ENCODE assay signal across 13 cellular contexts in the genomic region with DNA sequence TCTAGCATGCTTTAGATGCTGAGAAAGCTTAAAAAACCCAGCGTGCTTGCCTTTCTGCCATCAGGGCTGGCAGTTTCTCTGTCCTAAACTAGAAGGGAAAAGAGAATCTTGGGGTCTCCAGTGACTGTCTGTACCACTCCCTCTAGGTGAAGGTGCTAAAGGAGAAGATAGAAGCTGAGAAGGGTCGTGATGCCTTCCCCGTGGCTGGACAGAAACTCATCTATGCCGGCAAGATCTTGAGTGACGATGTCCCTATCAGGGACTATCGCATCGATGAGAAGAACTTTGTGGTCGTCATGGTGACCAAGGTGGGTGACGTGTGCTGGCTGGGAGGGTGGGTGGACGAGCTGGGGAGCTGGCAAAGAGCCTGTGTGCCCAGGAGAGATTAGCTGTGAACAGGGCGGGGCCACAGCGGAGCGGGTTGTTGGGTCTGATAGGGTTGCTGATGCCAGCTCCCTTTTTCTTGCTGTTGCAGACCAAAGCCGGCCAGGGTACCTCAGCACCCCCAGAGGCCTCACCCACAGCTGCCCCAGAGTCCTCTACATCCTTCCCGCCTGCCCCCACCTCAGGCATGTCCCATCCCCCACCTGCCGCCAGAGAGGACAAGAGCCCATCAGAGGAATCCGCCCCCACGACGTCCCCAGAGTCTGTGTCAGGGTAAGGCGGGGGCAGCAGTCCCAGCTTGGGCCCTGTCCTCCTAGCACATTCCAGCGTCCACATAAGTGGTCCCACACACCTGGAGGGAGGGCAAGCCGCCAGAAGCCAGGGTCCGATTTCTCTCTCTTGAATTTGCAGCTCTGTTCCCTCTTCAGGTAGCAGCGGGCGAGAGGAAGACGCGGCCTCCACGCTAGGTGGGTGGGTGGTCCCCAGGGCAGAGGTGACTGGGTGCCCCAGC. TPM values are rescaled to one million over a fixed set of nuclear protein-coding genes. Genes with fewer than 3 reads are reported as not detected.
DNase-seq lines count a peak whose midpoint lies in the region; ATAC-seq, FAIRE-seq and TF ChIP-seq lines count a peak whose summit lies in the region.
"Had no signal": no experiment of that assay in that cellular context is flagged by ENCODE, and none has a peak within 500 bp of the region (broad histone marks: within the 10 kb centered on the region; RNA-seq: fewer than 3 reads in every experiment).

No MANE protein-coding gene starts in this region.

- no peak for DNase-seq in activated CD4-positive, alpha-beta T cell treated with anti-CD3 and anti-CD28 coated beads for 36 hours
- no peak for DNase-seq in activated CD4-positive, alpha-beta T cell treated with anti-CD3 and anti-CD28 coated beads for 1 hour
- DNase-seq in K562 (ENCODE audit: extremely low read depth in 1 of 4, low spot score in 3 of 4) (peak in 2 of 4 experiments; percentile 16 to 24), osteoblast (ENCODE audit: insufficient read length, low spot score, missing footprints) (peak; percentile 75), globus pallidus (ENCODE audit: low spot score) (no peak)
- DNase-seq: NCI-H2081 treated with DMSO at 0.1 percent for 48 hours had no signal

- TF ChIP-seq POLR2A in K562 (conservative IDR thresholded peaks at IDR 0.05) = no peak
- no peak for TF ChIP-seq POLR2A in GM18505 (IDR thresholded peaks at IDR 0.05; ENCODE audit: borderline replicate concordance, extremely low read depth, insufficient read depth, insufficient read length)

- CTCF ChIA-PET in activated CD4-positive, alpha-beta T cell treated with anti-CD3 and anti-CD28 coated beads for 36 hours (lab: Charles Lee) = interaction anchor here (0.6 to 1.1 kb wide), 2 partner anchors 17 to 103 kb away, joined by 4 to 5 read pairs; no protein-coding TSS in a partner anchor
- CTCF ChIA-PET in K562 (lab: Yijun Ruan, JAX; ENCODE audit: low intra/inter-chr PET ratio) = interaction anchor here (0.8 kb wide), 1 partner anchor 62 kb away, joined by 3 read pairs; no protein-coding TSS in a partner anchor

- TF ChIP-seq CTCF in K562 (IDR thresholded peaks at IDR 0.05 in 2 of 3, conservative IDR thresholded peaks at IDR 0.05 in 1 of 3; ENCODE audit: insufficient read depth in 2 of 3, low read depth in 1 of 3, low read length in 3 of 3) = no peak
- TF ChIP-seq CTCF in osteoblast (IDR thresholded peaks at IDR 0.05; ENCODE audit: extremely low read depth, low read depth, low read length) = no peak

- H4K20me1 ChIP-seq in K562 (replicated peaks; ENCODE audit: control insufficient read depth, insufficient read depth, low read length) = peaks cover 7% of the 10 kb centered on the region
- peaks cover 18% of the 10 kb centered on the region for H4K20me1 ChIP-seq in osteoblast (ENCODE audit: insufficient read depth, low read length)

- in situ Hi-C loops in K562 (cut with MboI) = no loop called here

- 89% methylated on average over 26 of the region's 28 CpGs for WGBS in K562 (ENCODE audit: insufficient coverage, low coverage, missing lambda C conversion rate)

- H3K4me1 Mint-ChIP-seq in activated CD4-positive, alpha-beta T cell treated with anti-CD3 and anti-CD28 coated beads for 36 hours = peaks cover 41% of the 10 kb centered on the region
- peaks cover 16 to 28% (median 21%) of the 10 kb centered on the region in 3 donors for H3K4me1 Mint-ChIP-seq in IgD-negative memory B cell

- H3K27me3 ChIP-seq in K562 (ENCODE audit: control insufficient read depth in 2 of 2, insufficient read depth in 2 of 2, low read length in 2 of 2) (no peaks in the 10 kb centered on the region), osteoblast (ENCODE audit: insufficient read depth, low read length) (no peaks in the 10 kb centered on the region)
- H3K27me3 ChIP-seq: cardiac muscle cell, right atrium auricular region had no signal

- H3K9me3 Mint-ChIP-seq in activated CD4-positive, alpha-beta T cell treated with anti-CD3 and anti-CD28 coated beads for 36 hours (ENCODE audit: low read depth) = no peaks in the 10 kb centered on the region
- H3K9me3 Mint-ChIP-seq in IgD-negative memory B cell = no peaks in the 10 kb centered on the region

- TF ChIP-seq RAD21 in K562 (CRISPR knock-in tag; conservative IDR thresholded peaks at IDR 0.05 in 1 of 2, IDR thresholded peaks at IDR 0.05 in 1 of 2) = no peak

- no peak for TF ChIP-seq EP300 in K562 (IDR thresholded peaks at IDR 0.05; ENCODE audit: low read length)

- ATAC-seq in activated CD4-positive, alpha-beta T cell treated with anti-CD3 and anti-CD28 coated beads for 36 hours = no peak
- ATAC-seq in K562 = no peak
- no peak for ATAC-seq in GM18520 (IDR thresholded peaks at IDR 0.05; ENCODE audit: unreplicated experiment)
- ATAC-seq in GM18505 (IDR thresholded peaks at IDR 0.05; ENCODE audit: unreplicated experiment) = no peak

- BruUV-seq in K562 (replicated peaks; lab: Mats Ljungman, UMichigan) = no TSS peak

- peaks cover 48% of the 10 kb centered on the region for H3K79me2 ChIP-seq in K562 (ENCODE audit: control insufficient read depth, insufficient read depth, low read length)
- peaks cover 59% of the 10 kb centered on the region for H3K79me2 ChIP-seq in osteoblast (ENCODE audit: insufficient read depth, low read length)

- H3K27ac ChIP-seq in K562 (ENCODE audit: extremely low read depth, low read depth, low read length) (peak overlapping the region; percentile 88; the same call in 2 of the 3 replicates), osteoblast (ENCODE audit: low read depth, low read length) (peak overlapping the region; percentile 81)
- H3K27ac ChIP-seq: cardiac muscle cell, right atrium auricular region had no signal

- peak overlapping the region; percentile 65 to 91 for H3K9ac ChIP-seq in K562 (ENCODE audit: insufficient read depth in 1 of 2, low read depth in 2 of 2, low read length in 2 of 2)

- POLR2A ChIA-PET in activated CD4-positive, alpha-beta T cell treated with anti-CD3 and anti-CD28 coated beads for 36 hours (lab: Charles Lee) = interaction anchor here (0.5 kb wide), 1 partner anchor 17 kb away, joined by 3 read pairs; no protein-coding TSS in a partner anchor
- POLR2A ChIA-PET in K562 (lab: Yijun Ruan, JAX) = interaction anchor here (1.0 to 2.3 kb wide), 4 partner anchors 8 to 146 kb away, joined by 4 to 14 read pairs (median 4); partner anchors contain the start of genes CALR and GADD45GIP1

- H3K9me3 ChIP-seq in K562 (replicated peaks; ENCODE audit: control insufficient read depth, insufficient read depth, low read depth, low read length) = no peaks in the 10 kb centered on the region
- H3K9me3 ChIP-seq in osteoblast (ENCODE audit: low read depth, low read length) = no peaks in the 10 kb centered on the region
- H3K9me3 ChIP-seq: right atrium auricular region had no signal

- peak overlapping the region; percentile 88 for H3K4me3 Mint-ChIP-seq in activated CD4-positive, alpha-beta T cell treated with anti-CD3 and anti-CD28 coated beads for 36 hours
- H3K4me3 Mint-ChIP-seq in IgD-negative memory B cell = peak overlapping the region in 2 of 4 donors; percentile 33 to 42

- H3K36me3 Mint-ChIP-seq in activated CD4-positive, alpha-beta T cell treated with anti-CD3 and anti-CD28 coated beads for 36 hours (ENCODE audit: low read depth) = peaks cover 80% of the 10 kb centered on the region
- H3K36me3 Mint-ChIP-seq in IgD-negative memory B cell = peaks cover 9% of the 10 kb centered on the region

- no peaks in the 10 kb centered on the region for H3K27me3 Mint-ChIP-seq in activated CD4-positive, alpha-beta T cell treated with anti-CD3 and anti-CD28 coated beads for 36 hours
- H3K27me3 Mint-ChIP-seq in IgD-negative memory B cell = no peaks in the 10 kb centered on the region

- intact Hi-C loops in activated CD4-positive, alpha-beta T cell treated with anti-CD3 and anti-CD28 coated beads for 36 hours (cut with DNase I, micrococcal nuclease) = loop anchor here (5.0 to 10.0 kb wide), 3 partner anchors 226 to 1567 kb away; partner anchors contain the start of genes DNAJB1 (in 1 of the 2), TNPO2 (in 1 of the 2), ZNF490 (in 1 of the 2) and ZNF791 (in 1 of the 2)
- intact Hi-C loops in K562 (cut with micrococcal nuclease) = no loop called here

- peak overlapping the region; percentile 0; the same call in 1 of the 2 replicates for H3K4me3 ChIP-seq in K562
- no peak overlapping the region for H3K4me3 ChIP-seq in osteoblast (ENCODE audit: insufficient read depth, low read length)
- H3K4me3 ChIP-seq: cardiac muscle cell had no signal

- peak; percentile 68 for FAIRE-seq in K562 (lab: Jason Lieb, UNC)

- H3K4me1 ChIP-seq in K562 (replicated peaks in 1 of 2; ENCODE audit: control insufficient read depth in 2 of 2, insufficient read depth in 2 of 2, low read length in 2 of 2) (peaks cover 11 to 29% of the 10 kb centered on the region in 2 experiments; a peak in 4 of 5 replicates), osteoblast (ENCODE audit: insufficient read depth, low read length) (peaks cover 22% of the 10 kb centered on the region)

- H2AFZ ChIP-seq in K562 (ENCODE audit: low read depth, low read length) = no peak overlapping the region
- H2AFZ ChIP-seq in osteoblast (ENCODE audit: low read length) = no peak overlapping the region

- H3K4me2 ChIP-seq in K562 (ENCODE audit: insufficient read depth, low read length) (no peak overlapping the region), osteoblast (ENCODE audit: insufficient read depth, low read length) (no peak overlapping the region)

- H3K36me3 ChIP-seq in K562 (ENCODE audit: control insufficient read depth, insufficient read depth, low read length) (peaks cover 77% of the 10 kb centered on the region), osteoblast (ENCODE audit: insufficient read depth, low read length) (peaks cover 71% of the 10 kb centered on the region)

- peaks cover 10% of the 10 kb centered on the region for H3K9me1 ChIP-seq in K562 (ENCODE audit: control insufficient read depth, insufficient read depth, low read length)

- peak overlapping the region; percentile 70 for H3K27ac Mint-ChIP-seq in activated CD4-positive, alpha-beta T cell treated with anti-CD3 and anti-CD28 coated beads for 36 hours
- peak overlapping the region in 2 of 3 donors; percentile 53 to 97 for H3K27ac Mint-ChIP-seq in IgD-negative memory B cell

RNA-seq across cellular contexts. Expression of gene RAD23A, which starts 2.3 kb away (rescaled TPM):
- 100 to 1,000 TPM; 189 to 265 TPM for total RNA-seq in activated CD4-positive, alpha-beta T cell treated with anti-CD3 and anti-CD28 coated beads for 36 hours
- 132 TPM for polyA plus RNA-seq in IgD-negative memory B cell
- total RNA-seq in K562 (2011; cell fraction: chromatin; rRNA removed; ENCODE audit: low replicate concordance) = 62.5 and 156 TPM in 2 replicates
- 117 and 120 TPM in 2 replicates for total RNA-seq in K562 (2011; cell fraction: nucleolus; rRNA removed)
- total RNA-seq in K562 (2011; cell fraction: nucleoplasm; rRNA removed) = 89.2 and 96.1 TPM in 2 replicates
- 181 and 279 TPM in 2 replicates for total RNA-seq in K562 (2014; rRNA removed)
- total RNA-seq in K562 (2014; rRNA removed; fragmentation: Illumina TruSeq; extraction: Trizol) = 47.8 and 56.5 TPM in 2 replicates
- 102 and 103 TPM in 2 replicates for total RNA-seq in K562 (2015; rRNA removed; fragmentation: Illumina TruSeq; extraction: Trizol)
- 143 and 155 TPM in 2 replicates for total RNA-seq in K562 (2021)
- polyA plus RNA-seq in K562 (2011; rRNA removed) = 44.1 and 61.2 TPM in 2 replicates
- 93.6 and 155 TPM in 2 replicates for polyA plus RNA-seq in K562 (2011; cell fraction: cytosol; rRNA removed)
- polyA plus RNA-seq in K562 (2011; cell fraction: nucleus; rRNA removed) = 108 and 152 TPM in 2 replicates
- polyA plus RNA-seq in K562 (2012) = 184 and 224 TPM in 2 replicates
- 179 and 212 TPM in 2 replicates for polyA plus RNA-seq in K562 (2014; fragmentation: Illumina TruSeq; extraction: Trizol)
- 10 to 100 TPM in 1 of 2 experiments, 1 to 10 TPM in 1; 9.5 to 40.4 TPM for polyA plus RNA-seq in K562 (2014; fragmentation: Nextera tagmentation; extraction: Ambion mirVana)
- polyA plus RNA-seq in K562 (2014; rRNA removed) = 101 and 127 TPM in 2 replicates
- 33.9 and 34.4 TPM in 2 replicates for polyA minus RNA-seq in K562 (2011; rRNA and poly(A)+ RNA removed)
- polyA minus RNA-seq in K562 (2011; cell fraction: cytosol; rRNA and poly(A)+ RNA removed) = 98.0 and 181 TPM in 2 replicates
- 31.2 and 37.4 TPM in 2 replicates for polyA minus RNA-seq in K562 (2011; cell fraction: nucleus; rRNA and poly(A)+ RNA removed)
- 80.2 and 84.0 TPM in 2 replicates for total RNA-seq in osteoblast

RNA-seq across cellular contexts. Expression of gene GADD45GIP1, which starts 9.1 kb away (rescaled TPM):
- total RNA-seq in activated CD4-positive, alpha-beta T cell treated with anti-CD3 and anti-CD28 coated beads for 36 hours = 10 to 100 TPM; 31.1 to 36.3 TPM
- polyA plus RNA-seq in IgD-negative memory B cell (84.1 TPM), K562 (2011; rRNA removed) (29.2 and 30.4 TPM in 2 replicates), K562 (2014; fragmentation: Illumina TruSeq; extraction: Trizol) (11.5 and 20.3 TPM in 2 replicates), K562 (2014; fragmentation: Nextera tagmentation; extraction: Ambion mirVana) (1 to 10 TPM; 5.1 to 6.8 TPM), K562 (2014; rRNA removed) (114 and 122 TPM in 2 replicates)
- 2.1 and 5.5 TPM in 2 replicates for total RNA-seq in K562 (2011; cell fraction: chromatin; rRNA removed; ENCODE audit: low replicate concordance)
- 10.1 and 11.0 TPM in 2 replicates for total RNA-seq in K562 (2011; cell fraction: nucleolus; rRNA removed)
- 7.2 TPM in 2 replicates for total RNA-seq in K562 (2011; cell fraction: nucleoplasm; rRNA removed)
- total RNA-seq in K562 (2014; rRNA removed) (143 and 161 TPM in 2 replicates), K562 (2014; rRNA removed; fragmentation: Illumina TruSeq; extraction: Trizol) (9.1 and 12.9 TPM in 2 replicates), K562 (2015; rRNA removed; fragmentation: Illumina TruSeq; extraction: Trizol) (39.5 and 40.1 TPM in 2 replicates), K562 (2021) (47.3 and 48.8 TPM in 2 replicates), osteoblast (15.2 and 16.8 TPM in 2 replicates)
- polyA plus RNA-seq in K562 (2011; cell fraction: cytosol; rRNA removed) = 29.3 and 72.0 TPM in 2 replicates
- 15.3 and 17.2 TPM in 2 replicates for polyA plus RNA-seq in K562 (2011; cell fraction: nucleus; rRNA removed)
- 35.2 and 43.7 TPM in 2 replicates for polyA plus RNA-seq in K562 (2012)
- 4.2 and 6.1 TPM in 2 replicates for polyA minus RNA-seq in K562 (2011; rRNA and poly(A)+ RNA removed)
- polyA minus RNA-seq in K562 (2011; cell fraction: cytosol; rRNA and poly(A)+ RNA removed) = 9.9 and 13.6 TPM in 2 replicates
- polyA minus RNA-seq in K562 (2011; cell fraction: nucleus; rRNA and poly(A)+ RNA removed) = 4.6 and 5.3 TPM in 2 replicates

RNA-seq across cellular contexts. Expression of gene CALR, which starts 9.5 kb away (rescaled TPM):
- 100 to 1,000 TPM; 557 to 569 TPM for total RNA-seq in activated CD4-positive, alpha-beta T cell treated with anti-CD3 and anti-CD28 coated beads for 36 hours
- polyA plus RNA-seq in IgD-negative memory B cell (158 TPM), K562 (2011; rRNA removed) (628 and 644 TPM in 2 replicates), K562 (2014; fragmentation: Illumina TruSeq; extraction: Trizol) (643 and 731 TPM in 2 replicates), K562 (2014; fragmentation: Nextera tagmentation; extraction: Ambion mirVana) (100 to 1,000 TPM; 126 to 147 TPM), K562 (2014; rRNA removed) (642 and 658 TPM in 2 replicates)
- total RNA-seq in K562 (2011; cell fraction: chromatin; rRNA removed; ENCODE audit: low replicate concordance) = 1,154 and 1,519 TPM in 2 replicates
- 2,017 and 2,086 TPM in 2 replicates for total RNA-seq in K562 (2011; cell fraction: nucleolus; rRNA removed)
- 1,334 and 1,801 TPM in 2 replicates for total RNA-seq in K562 (2011; cell fraction: nucleoplasm; rRNA removed)
- total RNA-seq in K562 (2014; rRNA removed) (673 and 912 TPM in 2 replicates), K562 (2014; rRNA removed; fragmentation: Illumina TruSeq; extraction: Trizol) (473 and 509 TPM in 2 replicates), K562 (2015; rRNA removed; fragmentation: Illumina TruSeq; extraction: Trizol) (794 and 811 TPM in 2 replicates), K562 (2021) (730 and 790 TPM in 2 replicates), osteoblast (1,685 and 1,980 TPM in 2 replicates)
- polyA plus RNA-seq in K562 (2011; cell fraction: cytosol; rRNA removed) = 488 and 529 TPM in 2 replicates
- polyA plus RNA-seq in K562 (2011; cell fraction: nucleus; rRNA removed) = 369 and 585 TPM in 2 replicates
- polyA plus RNA-seq in K562 (2012) = 684 and 846 TPM in 2 replicates
- polyA minus RNA-seq in K562 (2011; rRNA and poly(A)+ RNA removed) = 673 and 889 TPM in 2 replicates
- polyA minus RNA-seq in K562 (2011; cell fraction: cytosol; rRNA and poly(A)+ RNA removed) = 377 and 404 TPM in 2 replicates
- polyA minus RNA-seq in K562 (2011; cell fraction: nucleus; rRNA and poly(A)+ RNA removed) = 138 and 244 TPM in 2 replicates

RNA-seq across cellular contexts. Expression of gene FARSA, which starts 14.4 kb away (rescaled TPM):
- total RNA-seq in activated CD4-positive, alpha-beta T cell treated with anti-CD3 and anti-CD28 coated beads for 36 hours = 100 to 1,000 TPM; 120 to 142 TPM
- 56.8 TPM for polyA plus RNA-seq in IgD-negative memory B cell
- 40.0 and 119 TPM in 2 replicates for total RNA-seq in K562 (2011; cell fraction: chromatin; rRNA removed; ENCODE audit: low replicate concordance)
- 123 and 134 TPM in 2 replicates for total RNA-seq in K562 (2011; cell fraction: nucleolus; rRNA removed)
- total RNA-seq in K562 (2011; cell fraction: nucleoplasm; rRNA removed) = 41.9 and 67.4 TPM in 2 replicates
- 186 and 188 TPM in 2 replicates for total RNA-seq in K562 (2014; rRNA removed)
- total RNA-seq in K562 (2014; rRNA removed; fragmentation: Illumina TruSeq; extraction: Trizol) = 23.7 and 36.8 TPM in 2 replicates
- total RNA-seq in K562 (2015; rRNA removed; fragmentation: Illumina TruSeq; extraction: Trizol) = 89.6 and 102 TPM in 2 replicates
- 237 TPM in 2 replicates for total RNA-seq in K562 (2021)
- 25.2 and 39.6 TPM in 2 replicates for polyA plus RNA-seq in K562 (2011; rRNA removed)
- 37.9 and 94.3 TPM in 2 replicates for polyA plus RNA-seq in K562 (2011; cell fraction: cytosol; rRNA removed)
- 112 and 187 TPM in 2 replicates for polyA plus RNA-seq in K562 (2011; cell fraction: nucleus; rRNA removed)
- 137 and 208 TPM in 2 replicates for polyA plus RNA-seq in K562 (2012)
- polyA plus RNA-seq in K562 (2014; fragmentation: Illumina TruSeq; extraction: Trizol) = 173 and 186 TPM in 2 replicates
- polyA plus RNA-seq in K562 (2014; fragmentation: Nextera tagmentation; extraction: Ambion mirVana) = 10 to 100 TPM; 32.6 to 40.0 TPM
- polyA plus RNA-seq in K562 (2014; rRNA removed) = 117 and 142 TPM in 2 replicates
- polyA minus RNA-seq in K562 (2011; rRNA and poly(A)+ RNA removed) = 10.9 and 13.1 TPM in 2 replicates
- polyA minus RNA-seq in K562 (2011; cell fraction: cytosol; rRNA and poly(A)+ RNA removed) = 49.3 and 54.1 TPM in 2 replicates
- polyA minus RNA-seq in K562 (2011; cell fraction: nucleus; rRNA and poly(A)+ RNA removed) = 39.9 and 40.1 TPM in 2 replicates
- total RNA-seq in osteoblast = 41.0 and 47.8 TPM in 2 replicates

RNA-seq across cellular contexts. Expression of gene DAND5, which starts 21.4 kb away (rescaled TPM):
- total RNA-seq in activated CD4-positive, alpha-beta T cell treated with anti-CD3 and anti-CD28 coated beads for 36 hours = under 1 TPM; 0.21 to 0.25 TPM
- polyA plus RNA-seq in IgD-negative memory B cell (not detected), K562 (2011; rRNA removed) (0.60 and 0.89 TPM in 2 replicates), K562 (2014; fragmentation: Illumina TruSeq; extraction: Trizol) (0.71 and 0.83 TPM in 2 replicates), K562 (2014; fragmentation: Nextera tagmentation; extraction: Ambion mirVana) (under 1 TPM; 0.42 to 0.63 TPM), K562 (2014; rRNA removed) (0.50 and 0.66 TPM in 2 replicates)
- total RNA-seq in K562 (2011; cell fraction: chromatin; rRNA removed; ENCODE audit: low replicate concordance) = 2.2 and 4.9 TPM in 2 replicates
- 2.3 and 2.4 TPM in 2 replicates for total RNA-seq in K562 (2011; cell fraction: nucleolus; rRNA removed)
- 2.3 and 3.3 TPM in 2 replicates for total RNA-seq in K562 (2011; cell fraction: nucleoplasm; rRNA removed)
- total RNA-seq in K562 (2014; rRNA removed) (0.27 and 0.82 TPM in 2 replicates), K562 (2014; rRNA removed; fragmentation: Illumina TruSeq; extraction: Trizol) (0.38 and 0.40 TPM in 2 replicates), K562 (2015; rRNA removed; fragmentation: Illumina TruSeq; extraction: Trizol) (0.22 and 0.23 TPM in 2 replicates), K562 (2021) (0.74 and 0.78 TPM in 2 replicates), osteoblast (not detected in 2 replicates)
- polyA plus RNA-seq in K562 (2011; cell fraction: cytosol; rRNA removed) = 0.71 and 0.72 TPM in 2 replicates
- 1.9 and 3.0 TPM in 2 replicates for polyA plus RNA-seq in K562 (2011; cell fraction: nucleus; rRNA removed)
- 0.43 and 0.97 TPM in 2 replicates for polyA plus RNA-seq in K562 (2012)
- 0.18 and 0.28 TPM in 2 replicates for polyA minus RNA-seq in K562 (2011; rRNA and poly(A)+ RNA removed)
- polyA minus RNA-seq in K562 (2011; cell fraction: cytosol; rRNA and poly(A)+ RNA removed) = 0.48 TPM in 1 of 2 replicates, not detected in the other
- 0.33 TPM in 1 of 2 replicates, not detected in the other for polyA minus RNA-seq in K562 (2011; cell fraction: nucleus; rRNA and poly(A)+ RNA removed)
- total RNA-seq: activated CD8-positive, alpha-beta memory T cell treated with anti-CD3 and anti-CD28 coated beads for 36 hours; cardiac muscle cell; HT-29 had no signal
